ENCODE assay signal across 1 cellular context in genomic region chr6:28335564-28336283, GRCh38.
TF ChIP-seq lines count a peak whose summit lies in the region.

Gene ZSCAN31, minus strand, starts transcription at chr6:28336148. Its CDS starts 6,465 bp downstream, at chr6:28329683.

TF ChIP-seq in HepG2, 621 proteins besides CTCF, POLR2A, EP300 and RAD21 (continued from another document and continues in another):
- TF ChIP-seq, protein P1, sequence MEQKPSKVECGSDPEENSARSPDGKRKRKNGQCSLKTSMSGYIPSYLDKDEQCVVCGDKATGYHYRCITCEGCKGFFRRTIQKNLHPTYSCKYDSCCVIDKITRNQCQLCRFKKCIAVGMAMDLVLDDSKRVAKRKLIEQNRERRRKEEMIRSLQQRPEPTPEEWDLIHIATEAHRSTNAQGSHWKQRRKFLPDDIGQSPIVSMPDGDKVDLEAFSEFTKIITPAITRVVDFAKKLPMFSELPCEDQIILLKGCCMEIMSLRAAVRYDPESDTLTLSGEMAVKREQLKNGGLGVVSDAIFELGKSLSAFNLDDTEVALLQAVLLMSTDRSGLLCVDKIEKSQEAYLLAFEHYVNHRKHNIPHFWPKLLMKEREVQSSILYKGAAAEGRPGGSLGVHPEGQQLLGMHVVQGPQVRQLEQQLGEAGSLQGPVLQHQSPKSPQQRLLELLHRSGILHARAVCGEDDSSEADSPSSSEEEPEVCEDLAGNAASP (CRISPR knock-in tag; IDR thresholded peaks at IDR 0.05; ENCODE audit: borderline replicate concordance), result peak; percentile 62; the same call in 1 of the 2 replicates
- TF ChIP-seq KAT2B (IDR thresholded peaks at IDR 0.05; ENCODE audit: borderline replicate concordance, low read depth, low read length), result no peak
- no peak for TF ChIP-seq PRPF4 (IDR thresholded peaks at IDR 0.05; ENCODE audit: low read depth, low read length, poor library complexity, severe bottlenecking)
- peak; percentile 51 for TF ChIP-seq RARA (CRISPR knock-in tag; IDR thresholded peaks at IDR 0.05)
- peak; percentile 91; the same call in 1 of the 2 replicates for TF ChIP-seq DMAP1 (CRISPR knock-in tag; IDR thresholded peaks at IDR 0.05)
- no peak for TF ChIP-seq ZNF850 (CRISPR knock-in tag; conservative IDR thresholded peaks at IDR 0.05)
- no peak for TF ChIP-seq ZNF496 (CRISPR knock-in tag; IDR thresholded peaks at IDR 0.05; ENCODE audit: insufficient replicate concordance)
- peak; percentile 30; the same call in 1 of the 2 replicates for TF ChIP-seq AHR (CRISPR knock-in tag; IDR thresholded peaks at IDR 0.05)
- TF ChIP-seq REXO4 (CRISPR knock-in tag; IDR thresholded peaks at IDR 0.05; ENCODE audit: borderline replicate concordance), result no peak; the same call in 1 of the 2 replicates
- TF ChIP-seq, protein P2, sequence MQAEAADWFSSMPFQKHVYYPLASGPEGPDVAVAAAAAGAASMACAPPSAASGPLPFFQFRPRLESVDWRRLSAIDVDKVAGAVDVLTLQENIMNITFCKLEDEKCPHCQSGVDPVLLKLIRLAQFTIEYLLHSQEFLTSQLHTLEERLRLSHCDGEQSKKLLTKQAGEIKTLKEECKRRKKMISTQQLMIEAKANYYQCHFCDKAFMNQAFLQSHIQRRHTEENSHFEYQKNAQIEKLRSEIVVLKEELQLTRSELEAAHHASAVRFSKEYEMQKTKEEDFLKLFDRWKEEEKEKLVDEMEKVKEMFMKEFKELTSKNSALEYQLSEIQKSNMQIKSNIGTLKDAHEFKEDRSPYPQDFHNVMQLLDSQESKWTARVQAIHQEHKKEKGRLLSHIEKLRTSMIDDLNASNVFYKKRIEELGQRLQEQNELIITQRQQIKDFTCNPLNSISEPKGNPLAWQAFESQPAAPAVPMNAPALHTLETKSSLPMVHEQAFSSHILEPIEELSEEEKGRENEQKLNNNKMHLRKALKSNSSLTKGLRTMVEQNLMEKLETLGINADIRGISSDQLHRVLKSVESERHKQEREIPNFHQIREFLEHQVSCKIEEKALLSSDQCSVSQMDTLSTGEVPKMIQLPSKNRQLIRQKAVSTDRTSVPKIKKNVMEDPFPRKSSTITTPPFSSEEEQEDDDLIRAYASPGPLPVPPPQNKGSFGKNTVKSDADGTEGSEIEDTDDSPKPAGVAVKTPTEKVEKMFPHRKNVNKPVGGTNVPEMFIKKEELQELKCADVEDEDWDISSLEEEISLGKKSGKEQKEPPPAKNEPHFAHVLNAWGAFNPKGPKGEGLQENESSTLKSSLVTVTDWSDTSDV (CRISPR knock-in tag; IDR thresholded peaks at IDR 0.05), result peak; percentile 75; the same call in 1 of the 2 replicates
- peak; percentile 80 for TF ChIP-seq ZNF781 (CRISPR knock-in tag; IDR thresholded peaks at IDR 0.05; ENCODE audit: borderline replicate concordance, not compliant biosample characterization)
- TF ChIP-seq TEAD3 (CRISPR knock-in tag; optimal IDR thresholded peaks at IDR 0.05; ENCODE audit: borderline replicate concordance), result peak; percentile 47
- TF ChIP-seq HES4 (CRISPR knock-in tag; IDR thresholded peaks at IDR 0.05; ENCODE audit: borderline replicate concordance), result peak; percentile 52; the same call in 1 of the 2 replicates
- TF ChIP-seq, protein P3, sequence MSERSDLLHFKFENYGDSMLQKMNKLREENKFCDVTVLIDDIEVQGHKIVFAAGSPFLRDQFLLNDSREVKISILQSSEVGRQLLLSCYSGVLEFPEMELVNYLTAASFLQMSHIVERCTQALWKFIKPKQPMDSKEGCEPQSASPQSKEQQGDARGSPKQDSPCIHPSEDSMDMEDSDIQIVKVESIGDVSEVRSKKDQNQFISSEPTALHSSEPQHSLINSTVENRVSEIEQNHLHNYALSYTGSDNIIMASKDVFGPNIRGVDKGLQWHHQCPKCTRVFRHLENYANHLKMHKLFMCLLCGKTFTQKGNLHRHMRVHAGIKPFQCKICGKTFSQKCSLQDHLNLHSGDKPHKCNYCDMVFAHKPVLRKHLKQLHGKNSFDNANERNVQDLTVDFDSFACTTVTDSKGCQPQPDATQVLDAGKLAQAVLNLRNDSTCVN (CRISPR knock-in tag; IDR thresholded peaks at IDR 0.05; ENCODE audit: borderline replicate concordance), result no peak; the same call in 1 of the 2 replicates
- peak; percentile 99 for TF ChIP-seq BCL6 (CRISPR knock-in tag; IDR thresholded peaks at IDR 0.05)
- peak; percentile 79 for TF ChIP-seq IKZF5 (CRISPR knock-in tag; IDR thresholded peaks at IDR 0.05)
- TF ChIP-seq CREBL2 (CRISPR knock-in tag; IDR thresholded peaks at IDR 0.05; ENCODE audit: borderline replicate concordance), result no peak
- peak; percentile 67 for TF ChIP-seq CREB1 (IDR thresholded peaks at IDR 0.05)
- peak; percentile 78 for TF ChIP-seq CREB1 (CRISPR knock-in tag; IDR thresholded peaks at IDR 0.05)
- no peak for TF ChIP-seq PAF1 (CRISPR knock-in tag; IDR thresholded peaks at IDR 0.05)
- no peak for TF ChIP-seq RFX3 (CRISPR knock-in tag; IDR thresholded peaks at IDR 0.05)
- TF ChIP-seq ZNF720 (CRISPR knock-in tag; IDR thresholded peaks at IDR 0.05), result no peak; the same call in 1 of the 2 replicates
- TF ChIP-seq, protein P4, sequence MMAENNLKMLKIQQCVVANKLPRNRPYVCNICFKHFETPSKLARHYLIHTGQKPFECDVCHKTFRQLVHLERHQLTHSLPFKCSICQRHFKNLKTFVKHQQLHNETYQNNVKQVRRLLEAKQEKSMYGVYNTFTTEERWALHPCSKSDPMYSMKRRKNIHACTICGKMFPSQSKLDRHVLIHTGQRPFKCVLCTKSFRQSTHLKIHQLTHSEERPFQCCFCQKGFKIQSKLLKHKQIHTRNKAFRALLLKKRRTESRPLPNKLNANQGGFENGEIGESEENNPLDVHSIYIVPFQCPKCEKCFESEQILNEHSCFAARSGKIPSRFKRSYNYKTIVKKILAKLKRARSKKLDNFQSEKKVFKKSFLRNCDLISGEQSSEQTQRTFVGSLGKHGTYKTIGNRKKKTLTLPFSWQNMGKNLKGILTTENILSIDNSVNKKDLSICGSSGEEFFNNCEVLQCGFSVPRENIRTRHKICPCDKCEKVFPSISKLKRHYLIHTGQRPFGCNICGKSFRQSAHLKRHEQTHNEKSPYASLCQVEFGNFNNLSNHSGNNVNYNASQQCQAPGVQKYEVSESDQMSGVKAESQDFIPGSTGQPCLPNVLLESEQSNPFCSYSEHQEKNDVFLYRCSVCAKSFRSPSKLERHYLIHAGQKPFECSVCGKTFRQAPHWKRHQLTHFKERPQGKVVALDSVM (CRISPR knock-in tag; IDR thresholded peaks at IDR 0.05), result no peak; the same call in 1 of the 2 replicates
- TF ChIP-seq ZNF615 (CRISPR knock-in tag; IDR thresholded peaks at IDR 0.05; ENCODE audit: borderline replicate concordance), result 0 out of 2 replicates have a peak, but pooled peaks have one; percentile 39
- TF ChIP-seq ZBTB7A (CRISPR knock-in tag; IDR thresholded peaks at IDR 0.05), result peak; percentile 91
- TF ChIP-seq ZNF260 (CRISPR knock-in tag; IDR thresholded peaks at IDR 0.05; ENCODE audit: borderline replicate concordance, low read depth), result no peak
- TF ChIP-seq, protein P5, sequence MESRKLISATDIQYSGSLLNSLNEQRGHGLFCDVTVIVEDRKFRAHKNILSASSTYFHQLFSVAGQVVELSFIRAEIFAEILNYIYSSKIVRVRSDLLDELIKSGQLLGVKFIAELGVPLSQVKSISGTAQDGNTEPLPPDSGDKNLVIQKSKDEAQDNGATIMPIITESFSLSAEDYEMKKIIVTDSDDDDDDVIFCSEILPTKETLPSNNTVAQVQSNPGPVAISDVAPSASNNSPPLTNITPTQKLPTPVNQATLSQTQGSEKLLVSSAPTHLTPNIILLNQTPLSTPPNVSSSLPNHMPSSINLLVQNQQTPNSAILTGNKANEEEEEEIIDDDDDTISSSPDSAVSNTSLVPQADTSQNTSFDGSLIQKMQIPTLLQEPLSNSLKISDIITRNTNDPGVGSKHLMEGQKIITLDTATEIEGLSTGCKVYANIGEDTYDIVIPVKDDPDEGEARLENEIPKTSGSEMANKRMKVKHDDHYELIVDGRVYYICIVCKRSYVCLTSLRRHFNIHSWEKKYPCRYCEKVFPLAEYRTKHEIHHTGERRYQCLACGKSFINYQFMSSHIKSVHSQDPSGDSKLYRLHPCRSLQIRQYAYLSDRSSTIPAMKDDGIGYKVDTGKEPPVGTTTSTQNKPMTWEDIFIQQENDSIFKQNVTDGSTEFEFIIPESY (CRISPR knock-in tag; IDR thresholded peaks at IDR 0.05), result peak; percentile 48; the same call in 1 of the 2 replicates
- no peak for TF ChIP-seq RAD51 (IDR thresholded peaks at IDR 0.05; ENCODE audit: borderline replicate concordance)
- TF ChIP-seq MTA1 (CRISPR knock-in tag; IDR thresholded peaks at IDR 0.05; ENCODE audit: borderline replicate concordance), result peak; percentile 93
- TF ChIP-seq MED13 (CRISPR knock-in tag; IDR thresholded peaks at IDR 0.05), result peak; percentile 79
- TF ChIP-seq RORA (CRISPR knock-in tag; IDR thresholded peaks at IDR 0.05), result 0 out of 2 replicates have a peak, but pooled peaks have one; percentile 49
- TF ChIP-seq RBM39 (IDR thresholded peaks at IDR 0.05; ENCODE audit: low read depth, low read length, poor library complexity, severe bottlenecking), result peak; percentile 75
- TF ChIP-seq BCL3 (CRISPR knock-in tag; IDR thresholded peaks at IDR 0.05), result no peak
- TF ChIP-seq ZNF101 (CRISPR knock-in tag; IDR thresholded peaks at IDR 0.05; ENCODE audit: borderline replicate concordance, low read depth), result peak; percentile 88; the same call in 1 of the 2 replicates
- TF ChIP-seq ATF5 (CRISPR knock-in tag; IDR thresholded peaks at IDR 0.05; ENCODE audit: low read depth), result 0 out of 2 replicates have a peak, but pooled peaks have one; percentile 81
- peak; percentile 73 for TF ChIP-seq ZNF614 (CRISPR knock-in tag; IDR thresholded peaks at IDR 0.05; ENCODE audit: borderline replicate concordance)
- peak; percentile 75; the same call in 1 of the 2 replicates for TF ChIP-seq JUND (CRISPR knock-in tag; IDR thresholded peaks at IDR 0.05)
- 0 out of 2 replicates have a peak, but pooled peaks have one; percentile 40 for TF ChIP-seq CENPT (CRISPR knock-in tag; IDR thresholded peaks at IDR 0.05; ENCODE audit: low read depth)
- TF ChIP-seq ZNF883 (CRISPR knock-in tag; IDR thresholded peaks at IDR 0.05; ENCODE audit: not compliant biosample characterization), result peak; percentile 21
- no peak for TF ChIP-seq STAT6 (CRISPR knock-in tag; IDR thresholded peaks at IDR 0.05; ENCODE audit: borderline replicate concordance)
- TF ChIP-seq SP140L (CRISPR knock-in tag; IDR thresholded peaks at IDR 0.05; ENCODE audit: borderline replicate concordance), result peak; percentile 95
- TF ChIP-seq ZNF274 (CRISPR knock-in tag; IDR thresholded peaks at IDR 0.05), result no peak
- peak; percentile 22; the same call in 1 of the 2 replicates for TF ChIP-seq NCOA2 (CRISPR knock-in tag; IDR thresholded peaks at IDR 0.05)
- peak; percentile 94 for TF ChIP-seq ZNF878 (CRISPR knock-in tag; IDR thresholded peaks at IDR 0.05)
